Comparison of ENCODE assay signal across 22 cellular contexts in the genomic region with DNA sequence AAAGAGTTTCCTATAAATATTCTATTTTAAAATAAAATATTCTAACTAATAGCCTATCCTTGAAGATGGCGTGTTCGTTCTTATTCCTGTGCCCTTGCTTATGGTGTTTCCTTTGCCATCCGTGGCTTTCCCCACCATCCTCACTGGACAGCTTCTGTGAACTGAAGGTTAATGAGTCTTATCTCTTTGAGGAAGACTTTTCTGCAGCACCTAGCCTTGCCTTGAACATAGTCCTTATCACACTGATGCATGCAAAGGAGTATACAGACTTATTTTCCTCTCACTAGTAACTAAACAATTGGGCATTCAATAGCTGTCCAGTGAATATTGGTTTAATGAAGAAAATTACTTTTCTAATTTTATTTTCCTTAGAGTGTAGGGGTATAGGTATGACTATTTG.
"Had no signal": no experiment of that assay in that cellular context is flagged by ENCODE, and none has a peak within 500 bp of the region (broad histone marks: within the 10 kb centered on the region; RNA-seq: fewer than 3 reads in every experiment).

No MANE protein-coding gene starts in this region.

- H3K4me3 ChIP-seq: dorsolateral prefrontal cortex, gastrocnemius medialis, left lung, mucosa of descending colon, sigmoid colon, stomach, thyroid gland, vagina had no signal

- H3K4me1 ChIP-seq: parathyroid adenoma, thyroid gland had no signal

- H3K9ac ChIP-seq: parathyroid adenoma had no signal

- H3K9me3 ChIP-seq: gastrocnemius medialis, mucosa of descending colon, sigmoid colon, thyroid gland, vagina had no signal

- H3K27me3 ChIP-seq: dorsolateral prefrontal cortex, gastrocnemius medialis, left lung, sigmoid colon, stomach, thyroid gland, vagina had no signal

- H3K27ac ChIP-seq: gastrocnemius medialis, left lung, parathyroid adenoma, sigmoid colon, thyroid gland, vagina had no signal

- H2AFZ ChIP-seq: parathyroid adenoma had no signal

- FAIRE-seq: kidney had no signal

- DNase-seq: dorsolateral prefrontal cortex; effector CD4-positive, alpha-beta T cell; foreskin fibroblast; gastrocnemius medialis; head of caudate nucleus; kidney; left lung; mesenchymal stem cell; mucosa of descending colon; naive B cell; right cardiac atrium; sigmoid colon; stimulated activated CD4-positive, alpha-beta T cell treated with anti-CD3 and anti-CD28 coated beads, Interleukin-2, amount 100 ng/mL, for 24 hours; stimulated activated CD4-positive, alpha-beta T cell treated with anti-CD3 and anti-CD28 coated beads, Interleukin-4, amount 100 ng/mL, for 24 hours; stimulated activated naive CD4-positive, alpha-beta T cell treated with Interleukin-2 at 50 U/mL for 16 hours; stomach; thyroid gland had no signal

- ATAC-seq: esophagus mucosa; gastrocnemius medialis; left lung; mucosa of descending colon; natural killer cell treated with Interleukin-12 subunit alpha and Interleukin-12 subunit beta and Interleukin-15 and Interleukin-18, amount 100 ng/mL, for 72 hours; right cardiac atrium; stimulated activated effector memory CD8-positive, alpha-beta T cell treated with anti-CD3 and anti-CD28 coated beads, Interleukin-12 subunit alpha, Interleukin-12 subunit beta, amount 100 ng/mL, for 72 hours had no signal

- H3K36me3 ChIP-seq: gastrocnemius medialis, left lung, thyroid gland had no signal

- H3K79me2 ChIP-seq: parathyroid adenoma had no signal
